In the genomic region with DNA sequence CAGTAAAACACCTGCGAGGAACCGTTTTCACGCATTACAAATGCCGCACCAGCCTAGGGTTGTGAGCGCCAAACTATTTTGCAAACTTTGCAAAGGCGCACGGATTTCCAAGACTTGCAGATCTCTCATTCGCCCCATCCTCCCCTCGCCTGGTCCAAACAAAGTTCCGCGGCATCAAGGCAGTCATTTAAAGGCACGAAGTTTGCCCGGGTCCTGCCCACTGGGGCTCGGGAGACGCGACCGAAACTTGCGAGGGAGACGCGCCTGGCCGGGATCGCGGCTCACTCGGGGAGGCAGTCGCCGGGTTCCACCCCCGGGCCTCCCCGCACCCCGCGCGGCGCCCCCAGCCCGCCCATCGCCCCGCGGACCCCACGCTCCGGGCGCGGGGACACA, we compare ENCODE assay signal across 8 cellular contexts. TPM values are rescaled to one million over a fixed set of nuclear protein-coding genes. Genes with fewer than 3 reads are reported as not detected.
A peak's percentile ranks its signal among the peaks of the same experiment; 100 is the strongest.
DNase-seq lines count a peak whose midpoint lies in the region; ATAC-seq and TF ChIP-seq lines count a peak whose summit lies in the region.

No MANE protein-coding gene starts in this region.

- peaks cover 28% of the 10 kb centered on the region for H3K4me1 Mint-ChIP-seq in activated CD4-positive, alpha-beta memory T cell treated with anti-CD3 and anti-CD28 coated beads, Interleukin-2, amount 10 ng/mL, durations not matched to agents 7 days and 5 days
- peaks cover 33% of the 10 kb centered on the region for H3K4me1 Mint-ChIP-seq in type B pancreatic cell (ENCODE audit: unreplicated experiment)

- H3K4me1 ChIP-seq in HUES48 (ENCODE audit: control insufficient read depth, insufficient read depth, low read length): peaks cover 33% of the 10 kb centered on the region
- H3K4me1 ChIP-seq in muscle layer of duodenum (ENCODE audit: control insufficient read depth in 1 of 2, insufficient read depth in 2 of 2, low read length in 2 of 2): peaks cover 3 to 6% of the 10 kb centered on the region in 2 donors

- peaks cover 8% of the 10 kb centered on the region for H3K27me3 ChIP-seq in HUES48 (ENCODE audit: control insufficient read depth, insufficient read depth, low read length)
- H3K27me3 ChIP-seq in muscle layer of duodenum (ENCODE audit: low read depth, low read length): no peaks in the 10 kb centered on the region

- H3K27ac ChIP-seq in HUES48 (ENCODE audit: low read depth, low read length): peak overlapping the region; percentile 96
- peak overlapping the region; percentile 84 for H3K27ac ChIP-seq in muscle layer of duodenum (ENCODE audit: low read length)

- H3K9ac ChIP-seq in HUES48 (ENCODE audit: low read depth, low read length): peak overlapping the region; percentile 86

- peaks cover 50% of the 10 kb centered on the region for H3K27me3 Mint-ChIP-seq in activated CD4-positive, alpha-beta memory T cell treated with anti-CD3 and anti-CD28 coated beads, Interleukin-2, amount 10 ng/mL, durations not matched to agents 7 days and 5 days
- H3K27me3 Mint-ChIP-seq in type B pancreatic cell: no peaks in the 10 kb centered on the region

- H3K9me3 Mint-ChIP-seq in activated CD4-positive, alpha-beta memory T cell treated with anti-CD3 and anti-CD28 coated beads, Interleukin-2, amount 10 ng/mL, durations not matched to agents 7 days and 5 days: no peaks in the 10 kb centered on the region
- no peaks in the 10 kb centered on the region for H3K9me3 Mint-ChIP-seq in type B pancreatic cell

- peak overlapping the region; percentile 72 for H3K4me3 Mint-ChIP-seq in activated CD4-positive, alpha-beta memory T cell treated with anti-CD3 and anti-CD28 coated beads, Interleukin-2, amount 10 ng/mL, durations not matched to agents 7 days and 5 days
- peak overlapping the region; percentile 98 for H3K4me3 Mint-ChIP-seq in type B pancreatic cell

- H3K9me3 ChIP-seq in HUES48 (ENCODE audit: control insufficient read depth, insufficient read depth, low read length) (no peaks in the 10 kb centered on the region), muscle layer of duodenum (ENCODE audit: control insufficient read depth in 1 of 2, low read length in 2 of 2) (no peaks in the 10 kb centered on the region)

- TF ChIP-seq CTCF in AG09319 (IDR thresholded peaks at IDR 0.05; ENCODE audit: low read depth, low read length) (no peak), type B pancreatic cell (conservative IDR thresholded peaks at IDR 0.05) (no peak)

- peak; percentile 7 for ATAC-seq in GM19395 (IDR thresholded peaks at IDR 0.05; ENCODE audit: unreplicated experiment)

- POLR2A ChIA-PET in activated CD4-positive, alpha-beta memory T cell treated with anti-CD3 and anti-CD28 coated beads, Interleukin-2, amount 10 ng/mL, durations not matched to agents 7 days and 5 days (lab: Charles Lee): interaction anchor here (1.0 kb wide), 1 partner anchor 21 kb away, joined by 5 read pairs; no protein-coding TSS in a partner anchor

- DNase-seq in AG09319 (ENCODE audit: extremely low read depth, low read depth): peak; percentile 7
- DNase-seq in activated CD4-positive, alpha-beta memory T cell treated with anti-CD3 and anti-CD28 coated beads, Interleukin-2, amount 10 ng/mL, durations not matched to agents 7 days and 5 days: peak; percentile 24
- DNase-seq in erythroblast (lab: John Stamatoyannopoulos, UW): peak; percentile 67 to 77
- no peak for DNase-seq in type B pancreatic cell (ENCODE audit: extremely low spot score, unreplicated experiment)
- DNase-seq in NCI-H1694 (lab: John Stamatoyannopoulos, UW): no peak

- H3K36me3 ChIP-seq in HUES48 (ENCODE audit: control insufficient read depth, insufficient read depth, low read length) (no peaks in the 10 kb centered on the region), muscle layer of duodenum (ENCODE audit: control insufficient read depth in 1 of 2, insufficient read depth in 2 of 2, low read length in 2 of 2) (no peaks in the 10 kb centered on the region)

- H3K4me3 ChIP-seq in HUES48 (ENCODE audit: low read depth, low read length): peak overlapping the region; percentile 94
- peak overlapping the region; percentile 78 to 93 for H3K4me3 ChIP-seq in muscle layer of duodenum (ENCODE audit: low read depth in 1 of 2, low read length in 2 of 2)

- H3K36me3 Mint-ChIP-seq in activated CD4-positive, alpha-beta memory T cell treated with anti-CD3 and anti-CD28 coated beads, Interleukin-2, amount 10 ng/mL, durations not matched to agents 7 days and 5 days (ENCODE audit: low read depth): no peaks in the 10 kb centered on the region
- H3K36me3 Mint-ChIP-seq in type B pancreatic cell: no peaks in the 10 kb centered on the region

- CTCF ChIA-PET in activated CD4-positive, alpha-beta memory T cell treated with anti-CD3 and anti-CD28 coated beads, Interleukin-2, amount 10 ng/mL, durations not matched to agents 7 days and 5 days (lab: Charles Lee): no interaction called here

- no peak overlapping the region for H3K27ac Mint-ChIP-seq in activated CD4-positive, alpha-beta memory T cell treated with anti-CD3 and anti-CD28 coated beads, Interleukin-2, amount 10 ng/mL, durations not matched to agents 7 days and 5 days
- peak overlapping the region; percentile 95 for H3K27ac Mint-ChIP-seq in type B pancreatic cell

- no peak for TF ChIP-seq POLR2A in erythroblast (IDR thresholded peaks at IDR 0.05; ENCODE audit: low read length)

RNA-seq across cellular contexts. Expression of a gene that starts 0.6 kb away (rescaled TPM):
- under 1 TPM; 0.80 to 0.83 TPM for total RNA-seq in activated CD4-positive, alpha-beta memory T cell treated with anti-CD3 and anti-CD28 coated beads, Interleukin-2, amount 10 ng/mL, durations not matched to agents 7 days and 5 days
- total RNA-seq in type B pancreatic cell (ENCODE audit: low replicate concordance): 29.6 and 33.3 TPM in 2 replicates

Comparison
In these comparisons a context has a peak if more than half of its experiments do, and no peak if none do; other contexts are left out.
1. DNase-seq: peak in AG09319 (single experiment), activated CD4-positive, alpha-beta memory T cell treated with anti-CD3 and anti-CD28 coated beads, Interleukin-2, amount 10 ng/mL, durations not matched to agents 7 days and 5 days (single experiment) and erythroblast (2 of 2); none in type B pancreatic cell (single experiment) and NCI-H1694 (single experiment).
2. RNA of a gene that starts 0.6 kb away (total RNA-seq): 29.6 to 33.3 TPM in type B pancreatic cell; 0.80 to 0.83 TPM in activated CD4-positive, alpha-beta memory T cell treated with anti-CD3 and anti-CD28 coated beads, Interleukin-2, amount 10 ng/mL, durations not matched to agents 7 days and 5 days; every median in the first group is over 10 times any median in the second.